24 cellular contexts compared by ENCODE assay signal in genomic region chr3:11850003-11850402, GRCh38. TPM values are rescaled to one million over a fixed set of nuclear protein-coding genes. Genes with fewer than 3 reads are reported as not detected.
DNase-seq lines count a peak whose midpoint lies in the region; ATAC-seq, FAIRE-seq and TF ChIP-seq lines count a peak whose summit lies in the region.
"Had no signal": no experiment of that assay in that cellular context is flagged by ENCODE, and none has a peak within 500 bp of the region (broad histone marks: within the 10 kb centered on the region; RNA-seq: fewer than 3 reads in every experiment).

No MANE protein-coding gene starts in this region.

- no peaks in the 10 kb centered on the region for H3K9me2 ChIP-seq in SK-N-SH
- no peaks in the 10 kb centered on the region for H3K9me2 ChIP-seq in OCI-LY1 (ENCODE audit: low read depth, low read length)
- no peaks in the 10 kb centered on the region for H3K9me2 ChIP-seq in OCI-LY7 (ENCODE audit: insufficient read depth, low read length)

- intact Hi-C loops in esophagus muscularis mucosa (cut with DNase I), result no loop called here
- intact Hi-C loops in pancreas (cut with DNase I), result no loop called here
- intact Hi-C loops in OCI-LY7 (cut with micrococcal nuclease; ENCODE audit: unreplicated experiment), result no loop called here

- H3K9ac ChIP-seq in SK-N-SH (no peak overlapping the region), OCI-LY1 (ENCODE audit: low read length) (no peak overlapping the region)

- H3K27ac ChIP-seq in SK-N-SH (ENCODE audit: low read depth in 2 of 2, low read length in 1 of 2), result no peak overlapping the region
- H3K27ac ChIP-seq in OCI-LY1 (ENCODE audit: low read depth, low read length, poor library complexity, severe bottlenecking), result no peak overlapping the region
- H3K27ac ChIP-seq in esophagus muscularis mucosa (replicated peaks in 1 of 4), result no peak overlapping the region
- no peak overlapping the region for H3K27ac ChIP-seq in pancreas
- H3K27ac ChIP-seq in OCI-LY7 (ENCODE audit: low read depth, low read length, poor library complexity, severe bottlenecking), result no peak overlapping the region
- H3K27ac ChIP-seq: C4-2B, colonic mucosa, hepatocyte, psoas muscle had no signal

- H3K4me1 ChIP-seq in SK-N-SH (ENCODE audit: control insufficient read depth in 1 of 2, insufficient read depth in 2 of 2, low read depth in 1 of 2, low read length in 1 of 2), result peaks cover 0 to 7% of the 10 kb centered on the region in 2 experiments; a peak in 3 of 4 replicates
- H3K4me1 ChIP-seq in OCI-LY1 (ENCODE audit: insufficient read depth, low read length, severe bottlenecking), result peaks cover 13% of the 10 kb centered on the region
- H3K4me1 ChIP-seq in esophagus muscularis mucosa, result peaks cover 16 to 22% (median 18%) of the 10 kb centered on the region in 4 donors
- peaks cover 0 to 7% (median 7%) of the 10 kb centered on the region in 3 donors for H3K4me1 ChIP-seq in pancreas
- H3K4me1 ChIP-seq in OCI-LY7 (ENCODE audit: insufficient read depth, low read length, poor library complexity, severe bottlenecking), result peaks cover 4% of the 10 kb centered on the region
- H3K4me1 ChIP-seq: colonic mucosa had no signal

- H3K4me2 ChIP-seq in SK-N-SH (no peak overlapping the region), OCI-LY1 (ENCODE audit: low read length) (no peak overlapping the region), OCI-LY7 (ENCODE audit: low read length) (no peak overlapping the region)
- H3K4me2 ChIP-seq: hepatocyte had no signal

- 64% methylated on average over 4 of the region's 4 CpGs for WGBS in SK-N-SH (ENCODE audit: low lambda C conversion rate)
- WGBS in esophagus muscularis mucosa, result 50% methylated on average over 4 of the region's 4 CpGs
- WGBS in pancreas, 2 donors, result 55 to 58% methylated on average over 4 of the region's 4 CpGs

- POLR2A ChIA-PET in SK-N-SH (lab: Yijun Ruan, JAX), result no interaction called here
- POLR2A ChIA-PET in OCI-LY7 (lab: Charles Lee), result no interaction called here

- no peak for DNase-seq in SK-N-SH
- DNase-seq in esophagus muscularis mucosa (ENCODE audit: extremely low spot score), result peak; percentile 14
- DNase-seq in pancreas, result no peak
- no peak for DNase-seq in OCI-LY7 (ENCODE audit: low spot score)
- no peak for DNase-seq in germinal center (ENCODE audit: low spot score)
- DNase-seq: activated CD4-positive, CD25-positive, alpha-beta regulatory T cell treated with anti-CD3 and anti-CD28 coated beads, Interleukin-2, amount 50 U/mL, for 72 hours; colonic mucosa; DMS153; IMR-90; islet precursor cell; MM.1S; naive thymus-derived CD4-positive, alpha-beta T cell; NCI-H1930; NCI-H524 treated with DMSO at 0.1 percent for 48 hours; psoas muscle; stimulated activated CD4-positive, alpha-beta T cell treated with anti-CD3 and anti-CD28 coated beads, Interleukin-4, amount 100 ng/mL, for 1 hour had no signal

- H2AFZ ChIP-seq in SK-N-SH (ENCODE audit: low read depth) (no peak overlapping the region), OCI-LY1 (ENCODE audit: low read length) (no peak overlapping the region), OCI-LY7 (ENCODE audit: low read length) (no peak overlapping the region)
- H2AFZ ChIP-seq: hepatocyte had no signal

- no peaks in the 10 kb centered on the region for H4K20me1 ChIP-seq in SK-N-SH (ENCODE audit: insufficient read depth)
- H4K20me1 ChIP-seq in OCI-LY1 (ENCODE audit: insufficient read depth, low read length), result no peaks in the 10 kb centered on the region
- H4K20me1 ChIP-seq in OCI-LY7 (ENCODE audit: insufficient read depth, low read length), result peaks cover 3% of the 10 kb centered on the region; the same call in 1 of the 2 replicates

- ATAC-seq in SK-N-SH treated with all-trans-retinoic acid at 6 μM for 48 hours (no peak), pancreas (no peak), HG03196 (IDR thresholded peaks at IDR 0.05; ENCODE audit: unreplicated experiment) (no peak)
- ATAC-seq: naive thymus-derived CD4-positive, alpha-beta T cell; psoas muscle had no signal

- no peaks in the 10 kb centered on the region for H3K36me3 ChIP-seq in SK-N-SH (replicated peaks in 1 of 2; ENCODE audit: control insufficient read depth in 1 of 2, insufficient read depth in 2 of 2, low read length in 1 of 2)
- H3K36me3 ChIP-seq in OCI-LY1 (ENCODE audit: insufficient read depth, low read length), result no peaks in the 10 kb centered on the region
- no peaks in the 10 kb centered on the region for H3K36me3 ChIP-seq in esophagus muscularis mucosa
- H3K36me3 ChIP-seq in pancreas, result no peaks in the 10 kb centered on the region
- H3K36me3 ChIP-seq in OCI-LY7 (ENCODE audit: insufficient read depth, low read length), result no peaks in the 10 kb centered on the region
- H3K36me3 ChIP-seq: colonic mucosa had no signal

- no peaks in the 10 kb centered on the region for H3F3A ChIP-seq in SK-N-SH (replicated peaks; ENCODE audit: insufficient read depth)
- H3F3A ChIP-seq in OCI-LY1 (ENCODE audit: insufficient read depth, low read length), result no peaks in the 10 kb centered on the region

- TF ChIP-seq RAD21 in SK-N-SH (IDR thresholded peaks at IDR 0.05; ENCODE audit: low read length), result peak; percentile 57

- TF ChIP-seq CTCF in SK-N-SH (IDR thresholded peaks at IDR 0.05), result no peak
- peak; percentile 30 for TF ChIP-seq CTCF in OCI-LY1 (IDR thresholded peaks at IDR 0.05; ENCODE audit: low read length)
- no peak for TF ChIP-seq CTCF in esophagus muscularis mucosa (IDR thresholded peaks at IDR 0.05)
- no peak for TF ChIP-seq CTCF in pancreas (IDR thresholded peaks at IDR 0.05)
- no peak for TF ChIP-seq CTCF in OCI-LY7 (conservative IDR thresholded peaks at IDR 0.05; ENCODE audit: low read length)

- FAIRE-seq in pancreas (lab: Jason Lieb, UNC), result no peak
- FAIRE-seq: GM12892, RCC 7860 had no signal

- H3K9me3 ChIP-seq in SK-N-SH (no peaks in the 10 kb centered on the region; the same call in 1 of the 2 replicates), OCI-LY1 (ENCODE audit: low read length) (no peaks in the 10 kb centered on the region), esophagus muscularis mucosa (no peaks in the 10 kb centered on the region), pancreas (no peaks in the 10 kb centered on the region), OCI-LY7 (ENCODE audit: low read length) (peaks cover 8% of the 10 kb centered on the region; the same call in 1 of the 2 replicates)
- H3K9me3 ChIP-seq: colonic mucosa, HAP-1, psoas muscle had no signal

- CTCF ChIA-PET in SK-N-SH (lab: Yijun Ruan, JAX), result interaction anchor here (0.8 kb wide), 1 partner anchor 630 kb away, joined by 3 read pairs; no protein-coding TSS in a partner anchor
- CTCF ChIA-PET in OCI-LY7 (lab: Charles Lee; ENCODE audit: unreplicated experiment), result no interaction called here

- no peak for TF ChIP-seq POLR2A in esophagus muscularis mucosa (IDR thresholded peaks at IDR 0.05; ENCODE audit: low read depth)

- H3K79me2 ChIP-seq in SK-N-SH (ENCODE audit: insufficient read depth) (peaks cover 17% of the 10 kb centered on the region), OCI-LY1 (ENCODE audit: insufficient read depth, low read length) (peaks cover 9% of the 10 kb centered on the region), OCI-LY7 (ENCODE audit: insufficient read depth, low read depth, low read length) (peaks cover 16% of the 10 kb centered on the region)

- H3K27me3 ChIP-seq in SK-N-SH (ENCODE audit: insufficient read depth) (peaks cover 7% of the 10 kb centered on the region; the same call in 1 of the 2 replicates), OCI-LY1 (ENCODE audit: insufficient read depth, low read length) (peaks cover 5% of the 10 kb centered on the region; the same call in 1 of the 2 replicates), esophagus muscularis mucosa (peaks cover 0 to 10% (median 0%) of the 10 kb centered on the region in 4 donors), pancreas (no peaks in the 10 kb centered on the region)
- H3K27me3 ChIP-seq: colonic mucosa had no signal

- no peak for TF ChIP-seq EP300 in SK-N-SH (IDR thresholded peaks at IDR 0.05; ENCODE audit: borderline replicate concordance in 1 of 2, low read depth in 1 of 2, low read length in 1 of 2)
- no peak for TF ChIP-seq EP300 in esophagus muscularis mucosa (IDR thresholded peaks at IDR 0.05)

- no TSS peak for BruUV-seq in OCI-LY7 (replicated peaks; lab: Mats Ljungman, UMichigan)

- H3K4me3 ChIP-seq in SK-N-SH (ENCODE audit: low read depth in 2 of 2, low read length in 1 of 2) (no peak overlapping the region), OCI-LY1 (ENCODE audit: low read depth, low read length, poor library complexity, severe bottlenecking) (no peak overlapping the region), esophagus muscularis mucosa (no peak overlapping the region), pancreas (no peak overlapping the region), OCI-LY7 (ENCODE audit: low read depth, low read length, poor library complexity, severe bottlenecking) (no peak overlapping the region)
- H3K4me3 ChIP-seq: colonic mucosa, HAP-1, hepatocyte, psoas muscle had no signal

TF ChIP-seq in SK-N-SH, 30 proteins besides CTCF, POLR2A, EP300 and RAD21:
- TF ChIP-seq SMC3 (IDR thresholded peaks at IDR 0.05; ENCODE audit: low read depth, low read length), result peak; percentile 27; the same call in 1 of the 2 replicates
- no peak for TF ChIP-seq EZH2phosphoT487 (IDR thresholded peaks at IDR 0.05; ENCODE audit: borderline replicate concordance, low read depth)
- no peak for TF ChIP-seq TAF1 (IDR thresholded peaks at IDR 0.05; ENCODE audit: borderline replicate concordance, low read depth, low read length)

TF ChIP-seq in SK-N-SH treated with all-trans-retinoic acid at 6 μM for 48 hours, 23 proteins besides CTCF, POLR2A, EP300 and RAD21:
- TF ChIP-seq ZNF70 (CRISPR knock-in tag; IDR thresholded peaks at IDR 0.05) (no peak), TOX (CRISPR knock-in tag; IDR thresholded peaks at IDR 0.05; ENCODE audit: borderline replicate concordance) (no peak)
TF ChIP-seq in SK-N-SH treated with all-trans-retinoic acid at 6 μM for 48 hours: peak in this region for 0.

RNA-seq across cellular contexts. Expression of gene TAMM41, which starts 3.3 kb away (rescaled TPM):
- polyA plus RNA-seq in SK-N-SH (2012; rRNA removed) (14.3 and 16.6 TPM in 2 replicates), pancreas (10 to 100 TPM in 1 of 2 donors, 1 to 10 TPM in 1; 9.7 to 11.3 TPM)
- polyA plus RNA-seq in SK-N-SH (2012; cell fraction: cytosol; rRNA removed), result 11.1 and 11.8 TPM in 2 replicates
- 27.7 and 40.7 TPM in 2 replicates for polyA plus RNA-seq in SK-N-SH (2012; cell fraction: nucleus; rRNA removed)
- total RNA-seq in esophagus muscularis mucosa (1 to 10 TPM; 4.8 to 8.3 (median 7.2) TPM), pancreas (10 to 100 TPM in 1 of 6 donors, 1 to 10 TPM in 5; 6.2 to 14.0 (median 6.8) TPM), OCI-LY7 (2022) (42.0 and 47.9 TPM in 2 replicates)
- total RNA-seq in OCI-LY7 (2014; rRNA removed; shearing (Covaris generic)), result 14.6 and 19.2 TPM in 2 replicates
